Comparison of ENCODE assay signal across 1 cellular context in the genomic region with DNA sequence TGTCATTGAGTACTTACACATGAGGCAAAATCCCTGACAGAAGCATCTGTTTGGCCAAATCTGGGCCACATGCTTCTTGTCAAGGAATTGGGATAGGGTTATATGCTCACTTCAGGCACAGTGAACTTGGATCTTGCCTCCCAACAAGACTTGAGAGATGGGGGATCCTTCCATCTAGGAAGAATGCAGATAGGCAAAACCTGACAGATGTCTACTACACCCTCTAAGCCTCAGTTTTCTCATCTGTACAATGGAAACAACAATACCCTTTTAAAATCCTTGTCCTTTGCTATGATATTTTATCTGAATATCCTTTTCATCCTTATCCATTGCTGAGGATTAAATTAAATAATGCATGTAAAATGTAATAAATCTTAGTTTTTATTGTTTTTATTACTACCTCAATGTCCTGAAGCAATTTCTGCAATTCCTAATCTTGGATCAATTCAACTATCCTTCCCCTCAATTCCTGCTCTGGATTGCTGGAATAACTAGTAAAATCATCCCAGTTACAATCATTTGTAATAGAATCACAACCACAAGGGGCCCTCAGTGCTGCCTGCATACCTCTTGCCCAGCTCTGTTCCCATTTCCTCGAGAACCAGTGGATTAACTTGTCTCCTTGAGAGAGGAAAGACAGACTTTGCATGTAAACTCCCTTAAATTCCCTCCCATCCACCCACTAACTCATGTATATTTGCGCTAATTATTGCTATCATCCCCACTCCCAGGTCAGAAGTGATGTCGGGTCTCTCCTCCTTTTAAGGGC.
TF ChIP-seq lines count a peak whose summit lies in the region.

No MANE protein-coding gene starts in this region.

TF ChIP-seq in WTC11, 78 proteins besides CTCF, POLR2A, EP300 and RAD21 (continued from another document):
- TF ChIP-seq STAT6 (CRISPR knock-in tag; conservative IDR thresholded peaks at IDR 0.05; ENCODE audit: low read depth): no peak
- TF ChIP-seq TEAD4 (CRISPR knock-in tag; IDR thresholded peaks at IDR 0.05): no peak
- TF ChIP-seq, protein P1, sequence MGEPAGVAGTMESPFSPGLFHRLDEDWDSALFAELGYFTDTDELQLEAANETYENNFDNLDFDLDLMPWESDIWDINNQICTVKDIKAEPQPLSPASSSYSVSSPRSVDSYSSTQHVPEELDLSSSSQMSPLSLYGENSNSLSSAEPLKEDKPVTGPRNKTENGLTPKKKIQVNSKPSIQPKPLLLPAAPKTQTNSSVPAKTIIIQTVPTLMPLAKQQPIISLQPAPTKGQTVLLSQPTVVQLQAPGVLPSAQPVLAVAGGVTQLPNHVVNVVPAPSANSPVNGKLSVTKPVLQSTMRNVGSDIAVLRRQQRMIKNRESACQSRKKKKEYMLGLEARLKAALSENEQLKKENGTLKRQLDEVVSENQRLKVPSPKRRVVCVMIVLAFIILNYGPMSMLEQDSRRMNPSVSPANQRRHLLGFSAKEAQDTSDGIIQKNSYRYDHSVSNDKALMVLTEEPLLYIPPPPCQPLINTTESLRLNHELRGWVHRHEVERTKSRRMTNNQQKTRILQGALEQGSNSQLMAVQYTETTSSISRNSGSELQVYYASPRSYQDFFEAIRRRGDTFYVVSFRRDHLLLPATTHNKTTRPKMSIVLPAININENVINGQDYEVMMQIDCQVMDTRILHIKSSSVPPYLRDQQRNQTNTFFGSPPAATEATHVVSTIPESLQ (CRISPR knock-in tag; IDR thresholded peaks at IDR 0.05): no peak
- TF ChIP-seq ZNF121 (CRISPR knock-in tag; IDR thresholded peaks at IDR 0.05): no peak
- no peak for TF ChIP-seq JAZF1 (CRISPR knock-in tag; IDR thresholded peaks at IDR 0.05)
- no peak for TF ChIP-seq NFYB (CRISPR knock-in tag; conservative IDR thresholded peaks at IDR 0.05; ENCODE audit: low read depth)
- TF ChIP-seq RORB (CRISPR knock-in tag; IDR thresholded peaks at IDR 0.05): no peak
- TF ChIP-seq AR (CRISPR knock-in tag; IDR thresholded peaks at IDR 0.05): no peak
- no peak for TF ChIP-seq KAT7 (CRISPR knock-in tag; IDR thresholded peaks at IDR 0.05; ENCODE audit: borderline replicate concordance)
- TF ChIP-seq ESRRA (CRISPR knock-in tag; IDR thresholded peaks at IDR 0.05; ENCODE audit: borderline replicate concordance): no peak
- no peak for TF ChIP-seq TCF7 (CRISPR knock-in tag; IDR thresholded peaks at IDR 0.05; ENCODE audit: low read depth)
- TF ChIP-seq SOX15 (CRISPR knock-in tag; IDR thresholded peaks at IDR 0.05): no peak
- TF ChIP-seq TEAD1 (CRISPR knock-in tag; IDR thresholded peaks at IDR 0.05): no peak
